Comparison of ENCODE assay signal across 8 cellular contexts in genomic region chr13:106568225-106569003, GRCh38. TPM values are rescaled to one million over a fixed set of nuclear protein-coding genes. Genes with fewer than 3 reads are reported as not detected.
A peak's percentile ranks its signal among the peaks of the same experiment; 100 is the strongest.
DNase-seq lines count a peak whose midpoint lies in the region; ATAC-seq and TF ChIP-seq lines count a peak whose summit lies in the region.

No MANE protein-coding gene starts in this region.

- H3K4me3 ChIP-seq in HFF-Myc (replicated peaks; ENCODE audit: low read depth, low read length) (peak overlapping the region; percentile 93), choroid plexus epithelial cell (ENCODE audit: low read depth, low read length) (peak overlapping the region; percentile 76)

- POLR2A ChIA-PET in naive thymus-derived CD8-positive, alpha-beta T cell (lab: Charles Lee): interaction anchor here (0.7 to 6.1 kb wide), 3 partner anchors 11 to 1429 kb away, joined by 3 to 53 read pairs (median 3); partner anchors contain the start of gene EFNB2

- peaks cover 32 to 63% (median 57%) of the 10 kb centered on the region in 4 donors for H3K4me1 Mint-ChIP-seq in naive thymus-derived CD8-positive, alpha-beta T cell

- no peaks in the 10 kb centered on the region for H3K27me3 Mint-ChIP-seq in naive thymus-derived CD8-positive, alpha-beta T cell

- DNase-seq in NCI-H748 treated with DMSO at 0.1 percent for 48 hours (lab: John Stamatoyannopoulos, UW) (peak; percentile 45), NCI-H748 (lab: John Stamatoyannopoulos, UW; ENCODE audit: unreplicated experiment) (no peak), HFF-Myc (ENCODE audit: extremely low read depth, low read depth) (peak; percentile 63), NCI-H524 (lab: John Stamatoyannopoulos, UW) (peak; percentile 27 to 77), choroid plexus epithelial cell (ENCODE audit: low read depth) (no peak), NAMALWA (ENCODE audit: low spot score) (no peak), kidney tubule cell (ENCODE audit: low spot score) (no peak)
- DNase-seq in naive thymus-derived CD8-positive, alpha-beta T cell: no peak

- TF ChIP-seq CTCF in HFF-Myc (IDR thresholded peaks at IDR 0.05; ENCODE audit: low read depth, low read length, missing control alignments) (no peak), choroid plexus epithelial cell (conservative IDR thresholded peaks at IDR 0.05; ENCODE audit: low read depth, low read length) (no peak)

- H3K36me3 Mint-ChIP-seq in naive thymus-derived CD8-positive, alpha-beta T cell: peaks cover 0 to 10% (median 0%) of the 10 kb centered on the region in 3 donors

- ATAC-seq in naive thymus-derived CD8-positive, alpha-beta T cell: peak; percentile 20 to 27

- H3K27ac Mint-ChIP-seq in naive thymus-derived CD8-positive, alpha-beta T cell: peak overlapping the region; percentile 90 to 98 (median 96)

- H3K9me3 Mint-ChIP-seq in naive thymus-derived CD8-positive, alpha-beta T cell: no peaks in the 10 kb centered on the region

- H3K4me3 Mint-ChIP-seq in naive thymus-derived CD8-positive, alpha-beta T cell: peak overlapping the region; percentile 87 to 100 (median 97)

RNA-seq across cellular contexts. Expression of gene ARGLU1, which starts 0.5 kb away (rescaled TPM):
- total RNA-seq in naive thymus-derived CD8-positive, alpha-beta T cell: 100 to 1,000 TPM; 281 to 294 TPM
- polyA plus RNA-seq in naive thymus-derived CD8-positive, alpha-beta T cell: 10 to 100 TPM; 37.0 to 46.3 (median 40.3) TPM

RNA-seq across cellular contexts. Expression of gene EFNB2, which starts 33.0 kb away (rescaled TPM):
- under 1 TPM; 0.49 TPM for total RNA-seq in naive thymus-derived CD8-positive, alpha-beta T cell
- polyA plus RNA-seq in naive thymus-derived CD8-positive, alpha-beta T cell: under 1 TPM in 1 of 3 donors, not detected in 2; 0.12 TPM

Comparison
In these comparisons a context has a peak if more than half of its experiments do, and no peak if none do; other contexts are left out.
1. DNase-seq: peak in NCI-H748 treated with DMSO at 0.1 percent for 48 hours (single experiment), HFF-Myc (single experiment) and NCI-H524 (2 of 2); none in NCI-H748 (single experiment), choroid plexus epithelial cell (single experiment), naive thymus-derived CD8-positive, alpha-beta T cell (0 of 10), NAMALWA (single experiment) and kidney tubule cell (single experiment).